ENCODE assay signal across 29 cellular contexts in the genomic region with DNA sequence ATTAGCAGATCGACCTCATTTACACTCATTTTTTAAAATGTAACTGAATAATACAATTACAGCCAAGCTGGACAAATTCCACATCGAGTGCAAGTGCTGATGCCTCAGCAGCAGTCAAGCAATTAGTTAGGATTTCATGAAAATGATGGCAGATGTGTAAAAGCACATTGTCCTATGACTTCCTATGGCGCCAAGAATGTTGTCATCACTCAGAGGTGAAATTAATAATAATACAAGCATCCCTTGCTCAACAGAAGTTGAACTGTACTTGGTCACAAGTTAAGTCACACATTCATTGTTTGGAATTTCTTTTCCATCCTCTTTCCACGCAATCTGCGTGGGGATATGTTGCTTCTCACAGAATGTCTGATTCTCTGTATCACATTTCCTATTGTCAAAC.
"Had no signal": no experiment of that assay in that cellular context is flagged by ENCODE, and none has a peak within 500 bp of the region (broad histone marks: within the 10 kb centered on the region; RNA-seq: fewer than 3 reads in every experiment).

No MANE protein-coding gene starts in this region.

- H3K27me3 ChIP-seq: adrenal gland, ascending aorta, cardiac muscle cell had no signal

- H3K4me1 ChIP-seq: adrenal gland, ascending aorta had no signal

- ATAC-seq: activated CD8-positive, alpha-beta T cell treated with anti-CD3 and anti-CD28 coated beads for 36 hours; activated naive CD4-positive, alpha-beta T cell treated with anti-CD3 and anti-CD28 coated beads, Interleukin-2, amount 50 U/mL, for 72 hours; activated T-cell treated with anti-CD3 and anti-CD28 coated beads, Interleukin-2, amount 50 U/mL, for 4 hours; activated T-cell treated with anti-CD3 and anti-CD28 coated beads, Interleukin-2, amount 50 U/mL, for 72 hours; activated T-helper 17 cell treated with anti-CD3 and anti-CD28 coated beads, Interleukin-2, amount 50 U/mL, for 72 hours; T-helper 17 cell had no signal

- H3K27ac ChIP-seq: adrenal gland, ascending aorta, cardiac muscle cell, VCaP had no signal

- DNase-seq: activated B cell treated with CpG ODN at 0.5 μM for 24 hours; activated CD4-positive, alpha-beta memory T cell treated with anti-CD3 and anti-CD28 coated beads for 36 hours; activated CD4-positive, alpha-beta T cell treated with anti-CD3 and anti-CD28 coated beads for 4 hours; activated CD4-positive, alpha-beta T cell treated with anti-CD3 and anti-CD28 coated beads, Interleukin-2, amount 10 ng/mL, durations not matched to agents 24 days and 14 days; activated CD4-positive, alpha-beta T cell treated with anti-CD3 and anti-CD28 coated beads, Interleukin-2, amount 50 U/mL, for 1 hour; activated CD4-positive, alpha-beta T cell treated with anti-CD3 and anti-CD28 coated beads, Interleukin-2, amount 50 U/mL, for 4 hours; activated CD4-positive, CD25-positive, alpha-beta regulatory T cell treated with anti-CD3 and anti-CD28 coated beads, Interleukin-2, amount 50 U/mL, for 72 hours; activated CD8-positive, alpha-beta memory T cell treated with anti-CD3 and anti-CD28 coated beads, Interleukin-2, amount 50 U/mL, for 4 hours; activated CD8-positive, alpha-beta T cell treated with anti-CD3 and anti-CD28 coated beads for 36 hours; activated effector memory CD4-positive, alpha-beta T cell treated with anti-CD3 and anti-CD28 coated beads, Interleukin-2, amount 50 U/mL, for 16 hours; activated gamma-delta T cell treated with Interleukin-2 at 50 U/mL for 16 hours; activated naive CD4-positive, alpha-beta T cell; activated naive CD4-positive, alpha-beta T cell treated with anti-CD3 and anti-CD28 coated beads for 36 hours; activated naive CD4-positive, alpha-beta T cell treated with anti-CD3 and anti-CD28 coated beads, Interleukin-2, amount 50 U/mL, for 16 hours; activated naive CD8-positive, alpha-beta T cell treated with anti-CD3 and anti-CD28 coated beads for 36 hours; activated T-cell treated with anti-CD3 and anti-CD28 coated beads for 4 hours; activated T-cell treated with anti-CD3 and anti-CD28 coated beads, Interleukin-2, amount 50 U/mL, for 1 hour; activated T-cell treated with anti-CD3 and anti-CD28 coated beads, Interleukin-2, amount 50 U/mL, for 4 hours; activated T-cell treated with anti-CD3 and anti-CD28 coated beads, Interleukin-2, amount 50 U/mL, for 72 hours; adrenal gland; amniotic stem cell; caudate nucleus; cerebellar nuclear complex; T-helper 17 cell had no signal

- H3K9me3 ChIP-seq: adrenal gland, ascending aorta had no signal

- H3K36me3 ChIP-seq: adrenal gland, ascending aorta, cardiac muscle cell had no signal

- H3K4me3 ChIP-seq: adrenal gland, ascending aorta, cardiac muscle cell had no signal
